ENCODE assay signal across 9 cellular contexts in the genomic region with DNA sequence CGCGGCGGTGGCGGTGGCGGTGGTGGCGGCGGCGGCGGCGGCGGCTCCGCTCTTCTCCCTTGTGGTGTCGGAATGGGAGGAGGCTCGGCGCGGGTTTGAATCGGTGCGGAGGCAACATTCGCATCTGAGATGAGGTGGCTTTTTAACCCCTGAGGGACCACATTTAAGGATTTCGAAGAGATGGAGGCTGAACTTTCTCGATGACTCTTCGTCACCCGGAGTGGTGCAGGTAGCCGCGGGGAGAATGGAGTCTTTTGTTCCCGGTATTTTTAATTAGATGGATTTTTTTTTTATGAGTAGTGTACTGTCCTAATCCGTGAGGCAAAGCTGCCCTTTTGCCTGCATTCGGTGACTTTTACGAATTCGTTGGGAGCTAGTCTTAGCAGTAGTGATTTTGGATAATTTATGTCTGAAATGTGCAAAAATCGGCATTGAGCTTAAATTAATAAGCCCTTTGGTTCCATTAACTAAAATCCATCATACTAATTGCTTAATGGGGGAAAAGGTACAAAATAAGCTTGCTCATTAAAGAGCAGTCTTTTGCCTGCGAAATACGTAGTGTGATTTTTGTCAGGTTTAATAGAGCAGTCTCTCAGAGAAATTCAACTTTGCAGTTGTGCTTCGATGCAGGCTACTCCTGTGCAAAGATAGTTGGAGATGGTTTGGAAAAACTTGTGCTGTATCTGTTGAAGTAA.
DNase-seq lines count a peak whose midpoint lies in the region; ATAC-seq and TF ChIP-seq lines count a peak whose summit lies in the region.
"Had no signal": no experiment of that assay in that cellular context is flagged by ENCODE, and none has a peak within 500 bp of the region (broad histone marks: within the 10 kb centered on the region; RNA-seq: fewer than 3 reads in every experiment).

No MANE protein-coding gene starts in this region.

- TSS peak; percentile 20 for BruUV-seq in mammary epithelial cell (replicated peaks; lab: Mats Ljungman, UMichigan)

- dilution Hi-C loops in mammary epithelial cell (cut with HindIII; ENCODE audit: low sequenced_read_pairs) = no loop called here

- H3K36me3 ChIP-seq in MM.1S (replicated peaks; ENCODE audit: insufficient read depth, low read length) (no peaks in the 10 kb centered on the region), mammary epithelial cell (ENCODE audit: insufficient read depth, low read length) (no peaks in the 10 kb centered on the region), liver (ENCODE audit: control insufficient read depth in 4 of 4, insufficient read depth in 3 of 4, low read depth in 1 of 4, low read length in 3 of 4) (no peaks in the 10 kb centered on the region), thymus (ENCODE audit: control insufficient read depth, insufficient read depth) (no peaks in the 10 kb centered on the region)

- ATAC-seq in GM21529 (IDR thresholded peaks at IDR 0.05; ENCODE audit: unreplicated experiment) = no peak

- H3K27ac ChIP-seq in MM.1S (ENCODE audit: low read length) = no peak overlapping the region
- H3K27ac ChIP-seq in mammary epithelial cell (ENCODE audit: insufficient read depth, low read depth, low read length) = peak overlapping the region; percentile 64
- peak overlapping the region in 1 of 2 donors; percentile 15 for H3K27ac ChIP-seq in liver (ENCODE audit: low read depth in 1 of 2, low read length in 2 of 2)
- no peak overlapping the region for H3K27ac ChIP-seq in thymus (ENCODE audit: low read depth)

- H3K4me3 ChIP-seq in MM.1S (ENCODE audit: low read length) (peak overlapping the region; percentile 68), mammary epithelial cell (replicated peaks in 1 of 3; ENCODE audit: insufficient read depth in 1 of 3, low read depth in 2 of 3, low read length in 3 of 3) (peak overlapping the region; percentile 63 to 99 (median 96)), liver (ENCODE audit: low read depth in 1 of 3, low read length in 3 of 3) (peak overlapping the region; percentile 60 to 88 (median 73)), thymus (ENCODE audit: low read length) (peak overlapping the region; percentile 49)

- no peaks in the 10 kb centered on the region for H3K9me3 ChIP-seq in MM.1S (replicated peaks; ENCODE audit: insufficient read depth, low read length)
- no peaks in the 10 kb centered on the region for H3K9me3 ChIP-seq in mammary epithelial cell (replicated peaks; ENCODE audit: insufficient read depth, low read length)
- no peaks in the 10 kb centered on the region for H3K9me3 ChIP-seq in liver (ENCODE audit: control insufficient read depth in 4 of 4, low read length in 3 of 4)
- no peaks in the 10 kb centered on the region for H3K9me3 ChIP-seq in thymus (ENCODE audit: control insufficient read depth)

- H4K20me1 ChIP-seq in MM.1S (ENCODE audit: insufficient read depth, low read length) = no peaks in the 10 kb centered on the region
- H4K20me1 ChIP-seq in mammary epithelial cell (ENCODE audit: insufficient read depth, low read length) = no peaks in the 10 kb centered on the region

- H3K79me2 ChIP-seq in MM.1S (ENCODE audit: low read length) (no peaks in the 10 kb centered on the region), mammary epithelial cell (ENCODE audit: insufficient read depth, low read length) (peaks cover 30% of the 10 kb centered on the region)

- under 1% methylated on average over 14 of the region's 34 CpGs for WGBS in mammary epithelial cell (ENCODE audit: low coverage, missing lambda C conversion rate)
- 1% methylated on average over 34 of the region's 34 CpGs for WGBS in liver
- whole genome bisulfite sequencing in thymus = 2% methylated on average over 34 of the region's 34 CpGs

- H3K4me1 ChIP-seq in MM.1S (ENCODE audit: low read length) (no peaks in the 10 kb centered on the region), mammary epithelial cell (ENCODE audit: insufficient read depth, low read length) (peaks cover 17% of the 10 kb centered on the region), liver (ENCODE audit: control insufficient read depth in 4 of 4, insufficient read depth in 4 of 4, low read length in 3 of 4) (peaks cover 9 to 20% (median 16%) of the 10 kb centered on the region in 4 donors), thymus (ENCODE audit: control insufficient read depth, insufficient read depth, low read length) (no peaks in the 10 kb centered on the region)

- CTCF ChIA-PET in mammary epithelial cell (lab: Charles Lee; ENCODE audit: low non-redundant PET) = interaction anchor here (0.6 kb wide), 1 partner anchor 510 kb away, joined by 3 read pairs; no protein-coding TSS in a partner anchor

- H3K9me2 ChIP-seq in MM.1S (replicated peaks; ENCODE audit: insufficient read depth, low read length) = no peaks in the 10 kb centered on the region

- no peaks in the 10 kb centered on the region for H3F3A ChIP-seq in MM.1S (ENCODE audit: insufficient read depth, low read length)

- H3K27me3 ChIP-seq in MM.1S (replicated peaks; ENCODE audit: insufficient read depth, low read length) (no peaks in the 10 kb centered on the region), mammary epithelial cell (ENCODE audit: insufficient read depth, low read length) (no peaks in the 10 kb centered on the region), liver (ENCODE audit: control insufficient read depth in 4 of 4, insufficient read depth in 4 of 4, low read length in 3 of 4) (peaks cover 0 to 11% (median 0%) of the 10 kb centered on the region in 4 donors), thymus (ENCODE audit: control insufficient read depth, insufficient read depth) (peaks cover 37% of the 10 kb centered on the region)

- TF ChIP-seq CTCF in MM.1S (IDR thresholded peaks at IDR 0.05; ENCODE audit: low read length) (no peak), mammary epithelial cell (conservative IDR thresholded peaks at IDR 0.05 in 1 of 2, IDR thresholded peaks at IDR 0.05 in 1 of 2; ENCODE audit: extremely low read depth in 1 of 2, insufficient read depth in 1 of 2, low read depth in 1 of 2, low read length in 2 of 2) (no peak), liver (IDR thresholded peaks at IDR 0.05; ENCODE audit: low read depth, low read length, missing input control) (no peak)

- in situ Hi-C loops in mammary epithelial cell (cut with MboI; ENCODE audit: low sequenced_read_pairs in 2 of 2) = no loop called here

- TF ChIP-seq RAD21 in liver (IDR thresholded peaks at IDR 0.05) = no peak

- DNase-seq in NCI-H524 (lab: John Stamatoyannopoulos, UW) = peak; percentile 47 to 61
- DNase-seq in NCI-H524 treated with DMSO at 0.1 percent for 48 hours (lab: John Stamatoyannopoulos, UW) = no peak
- peak; percentile 9 for DNase-seq in MM.1S
- DNase-seq in mammary epithelial cell = peak; percentile 54
- no peak for DNase-seq in DMS153 (lab: John Stamatoyannopoulos, UW)
- DNase-seq: DND-41 had no signal

- intact Hi-C loops in mammary epithelial cell (cut with micrococcal nuclease) = loop anchor here (1.0 to 10.0 kb wide), 3 partner anchors 143 to 306 kb away; a partner anchor contains a TSS

- peak overlapping the region; percentile 21; the same call in 1 of the 2 replicates for H3K9ac ChIP-seq in MM.1S (ENCODE audit: low read length)
- H3K9ac ChIP-seq in mammary epithelial cell (ENCODE audit: insufficient read depth, low read length) = peak overlapping the region; percentile 78
- H3K9ac ChIP-seq in liver (ENCODE audit: low read depth in 1 of 2, low read length in 2 of 2) = peak overlapping the region in 1 of 2 donors; percentile 22

- H2AFZ ChIP-seq in MM.1S (ENCODE audit: low read length) = peak overlapping the region; percentile 32
- peak overlapping the region; percentile 91 for H2AFZ ChIP-seq in mammary epithelial cell (ENCODE audit: low read depth, low read length)

- peak overlapping the region; percentile 56 for H3K4me2 ChIP-seq in MM.1S (ENCODE audit: low read depth, low read length)
- H3K4me2 ChIP-seq in mammary epithelial cell (ENCODE audit: insufficient read depth, low read depth, low read length) = peak overlapping the region; percentile 97

TF ChIP-seq in liver, 16 proteins besides CTCF, POLR2A, EP300 and RAD21 (continues in another document):
- TF ChIP-seq NR2F2 (IDR thresholded peaks at IDR 0.05) (no peak), FOXA1 (IDR thresholded peaks at IDR 0.05) (no peak), FOXA2 (IDR thresholded peaks at IDR 0.05) (no peak), HNF4G (IDR thresholded peaks at IDR 0.05) (no peak), TAF1 (conservative IDR thresholded peaks at IDR 0.05) (no peak), RXRA (IDR thresholded peaks at IDR 0.05) (no peak), HNF4A (conservative IDR thresholded peaks at IDR 0.05) (no peak), YY1 (IDR thresholded peaks at IDR 0.05) (no peak), GABPA (IDR thresholded peaks at IDR 0.05 in 1 of 2, conservative IDR thresholded peaks at IDR 0.05 in 1 of 2) (no peak)
- TF ChIP-seq, protein P1, sequence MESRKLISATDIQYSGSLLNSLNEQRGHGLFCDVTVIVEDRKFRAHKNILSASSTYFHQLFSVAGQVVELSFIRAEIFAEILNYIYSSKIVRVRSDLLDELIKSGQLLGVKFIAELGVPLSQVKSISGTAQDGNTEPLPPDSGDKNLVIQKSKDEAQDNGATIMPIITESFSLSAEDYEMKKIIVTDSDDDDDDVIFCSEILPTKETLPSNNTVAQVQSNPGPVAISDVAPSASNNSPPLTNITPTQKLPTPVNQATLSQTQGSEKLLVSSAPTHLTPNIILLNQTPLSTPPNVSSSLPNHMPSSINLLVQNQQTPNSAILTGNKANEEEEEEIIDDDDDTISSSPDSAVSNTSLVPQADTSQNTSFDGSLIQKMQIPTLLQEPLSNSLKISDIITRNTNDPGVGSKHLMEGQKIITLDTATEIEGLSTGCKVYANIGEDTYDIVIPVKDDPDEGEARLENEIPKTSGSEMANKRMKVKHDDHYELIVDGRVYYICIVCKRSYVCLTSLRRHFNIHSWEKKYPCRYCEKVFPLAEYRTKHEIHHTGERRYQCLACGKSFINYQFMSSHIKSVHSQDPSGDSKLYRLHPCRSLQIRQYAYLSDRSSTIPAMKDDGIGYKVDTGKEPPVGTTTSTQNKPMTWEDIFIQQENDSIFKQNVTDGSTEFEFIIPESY (IDR thresholded peaks at IDR 0.05) = no peak

Comparison
In these comparisons a context has a peak if more than half of its experiments do, and no peak if none do; other contexts are left out.
1. DNase-seq: peak in NCI-H524 (2 of 2), MM.1S (single experiment) and mammary epithelial cell (single experiment); none in NCI-H524 treated with DMSO at 0.1 percent for 48 hours (single experiment) and DMS153 (single experiment).
2. Peak in every context shown above with its lines, with median percentiles within 50 percentile points of each other: H3K4me3 ChIP-seq.